1 cellular context compared by ENCODE assay signal in genomic region chr1:157407917-157408525, GRCh38.
A peak's percentile ranks its signal among the peaks of the same experiment; 100 is the strongest.
TF ChIP-seq lines count a peak whose summit lies in the region.

No MANE protein-coding gene starts in this region.

TF ChIP-seq in K562, 482 proteins besides CTCF, POLR2A, EP300 and RAD21 (continued from another document and continues in another):
- TF ChIP-seq PKNOX1 (IDR thresholded peaks at IDR 0.05) (peak; percentile 75), ZNF511 (CRISPR knock-in tag; IDR thresholded peaks at IDR 0.05) (no peak), NR2C2 (CRISPR knock-in tag; IDR thresholded peaks at IDR 0.05) (no peak), NR2C2 (tag; IDR thresholded peaks at IDR 0.05) (peak; percentile 12; the same call in 1 of the 2 replicates), YY1 (IDR thresholded peaks at IDR 0.05; ENCODE audit: borderline replicate concordance in 1 of 3, control insufficient read depth in 1 of 3, extremely low read depth in 1 of 3, insufficient read depth in 3 of 3, insufficient read length in 1 of 3, insufficient replicate concordance in 2 of 3, low read depth in 1 of 3, low read length in 2 of 3) (no peak), ARID3B (CRISPR knock-in tag; IDR thresholded peaks at IDR 0.05; ENCODE audit: borderline replicate concordance) (no peak), TCF15 (CRISPR knock-in tag; IDR thresholded peaks at IDR 0.05) (no peak), MLLT1 (IDR thresholded peaks at IDR 0.05) (no peak), DACH1 (IDR thresholded peaks at IDR 0.05; ENCODE audit: partially characterized antibody) (no peak), RBBP5 (IDR thresholded peaks at IDR 0.05; ENCODE audit: borderline replicate concordance, insufficient read depth, low read length, poor library complexity, severe bottlenecking) (peak; percentile 37), ZSCAN32 (CRISPR knock-in tag; IDR thresholded peaks at IDR 0.05) (no peak), CTBP1 (IDR thresholded peaks at IDR 0.05; ENCODE audit: borderline replicate concordance) (0 out of 2 replicates have a peak, but pooled peaks have one; percentile 10), CEBPZ (IDR thresholded peaks at IDR 0.05; ENCODE audit: borderline replicate concordance, low read depth, low read length) (no peak), USF1 (CRISPR knock-in tag; IDR thresholded peaks at IDR 0.05) (no peak), PPARD (CRISPR knock-in tag; IDR thresholded peaks at IDR 0.05) (no peak), L3MBTL2 (IDR thresholded peaks at IDR 0.05) (peak; percentile 93), NFRKB (IDR thresholded peaks at IDR 0.05; ENCODE audit: low read depth) (no peak), NR2C1 (IDR thresholded peaks at IDR 0.05) (no peak), NR2C1 (tag; IDR thresholded peaks at IDR 0.05) (peak; percentile 24; the same call in 1 of the 2 replicates), PATZ1 (CRISPR knock-in tag; IDR thresholded peaks at IDR 0.05; ENCODE audit: borderline replicate concordance) (no peak), FIP1L1 (IDR thresholded peaks at IDR 0.05; ENCODE audit: low read depth, low read length, poor library complexity, severe bottlenecking) (no peak), MNT (conservative IDR thresholded peaks at IDR 0.05) (0 out of 4 replicates have a peak, but pooled peaks of 1 of the 2 experiments have one; percentile 26), NFE2 (IDR thresholded peaks at IDR 0.05; ENCODE audit: low read depth) (peak; percentile 80), ZC3H11A (IDR thresholded peaks at IDR 0.05; ENCODE audit: low read depth, low read length) (no peak), THRA (IDR thresholded peaks at IDR 0.05) (peak; percentile 68), SRF (CRISPR knock-in tag; IDR thresholded peaks at IDR 0.05) (no peak)
